ENCODE assay signal across 7 cellular contexts in the genomic region with DNA sequence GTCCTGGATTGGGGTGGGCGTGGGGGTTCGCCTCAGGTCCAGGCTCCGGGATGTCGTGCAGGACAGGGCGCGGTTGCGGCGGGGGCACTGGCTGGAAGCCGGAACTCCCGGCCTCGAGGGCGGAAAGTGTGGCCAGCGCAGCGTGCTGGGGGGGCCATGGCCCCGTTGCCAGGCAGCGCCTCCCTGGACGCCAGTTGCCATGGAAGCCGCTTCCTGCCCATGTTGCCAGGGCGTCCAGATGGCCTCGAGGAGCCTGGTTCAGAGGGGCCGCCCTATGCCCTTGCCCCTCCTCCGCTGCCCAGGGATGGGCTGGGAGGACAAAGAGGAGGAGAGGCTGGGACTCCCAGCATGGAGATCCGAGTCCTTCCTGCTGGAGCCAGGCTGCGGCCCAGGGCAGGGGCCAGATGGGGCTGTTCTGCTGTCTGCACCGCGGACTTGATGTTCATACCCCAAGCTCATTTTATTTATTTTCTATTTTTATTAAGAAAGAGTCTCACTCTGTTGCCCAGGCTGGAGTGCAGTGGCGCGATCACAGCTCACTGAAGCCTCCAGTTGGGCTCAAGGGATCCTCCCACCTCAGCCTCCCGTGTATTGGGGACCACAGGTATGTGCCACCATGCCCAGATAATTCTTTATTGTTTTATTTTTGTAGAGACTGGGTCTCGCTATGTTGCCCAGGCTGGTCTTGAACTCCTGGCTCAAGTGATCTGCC. TPM values are rescaled to one million over a fixed set of nuclear protein-coding genes. Genes with fewer than 3 reads are reported as not detected.
DNase-seq lines count a peak whose midpoint lies in the region; ATAC-seq and TF ChIP-seq lines count a peak whose summit lies in the region.

No MANE protein-coding gene starts in this region.

- WGBS in esophagus muscularis mucosa: 77% methylated on average over 6 of the region's 30 CpGs

- intact Hi-C loops in esophagus muscularis mucosa (cut with DNase I) (loop anchor here (5.0 kb wide), 1 partner anchor 112 kb away; a partner anchor contains a TSS), gastrocnemius medialis (cut with DNase I; ENCODE audit: low total_unique reads) (loop anchor here (5.0 kb wide), 1 partner anchor 112 kb away; a partner anchor contains a TSS)

- DNase-seq in HT1080 (ENCODE audit: low read depth): peak; percentile 89
- peak; percentile 92 for DNase-seq in NCI-H82 (lab: John Stamatoyannopoulos, UW)
- DNase-seq in esophagus muscularis mucosa (ENCODE audit: extremely low spot score): no peak
- DNase-seq in gastrocnemius medialis: no peak
- no peak for DNase-seq in WTC11 (ENCODE audit: low spot score)
- no peak for DNase-seq in progenitor cell of endocrine pancreas (ENCODE audit: low spot score, unreplicated experiment)

- TF ChIP-seq POLR2A in esophagus muscularis mucosa (IDR thresholded peaks at IDR 0.05; ENCODE audit: low read depth) (no peak), gastrocnemius medialis (IDR thresholded peaks at IDR 0.05) (no peak)

- H3K4me1 Mint-ChIP-seq in WTC11 (peaks cover 7% of the 10 kb centered on the region), progenitor cell of endocrine pancreas (ENCODE audit: low read depth) (peaks cover 7% of the 10 kb centered on the region)

- H3K4me3 ChIP-seq in esophagus muscularis mucosa (peak overlapping the region in 3 of 4 donors; percentile 24 to 40 (median 27)), gastrocnemius medialis (peak overlapping the region in 3 of 4 donors; percentile 9 to 39 (median 22))

- no peak overlapping the region for H3K27ac ChIP-seq in esophagus muscularis mucosa (replicated peaks in 1 of 4)
- no peak overlapping the region for H3K27ac ChIP-seq in gastrocnemius medialis

- no peak for TF ChIP-seq EP300 in esophagus muscularis mucosa (IDR thresholded peaks at IDR 0.05)

- peaks cover 0 to 53% (median 4%) of the 10 kb centered on the region in 4 donors for H3K27me3 ChIP-seq in esophagus muscularis mucosa
- no peaks in the 10 kb centered on the region for H3K27me3 ChIP-seq in gastrocnemius medialis

- no peak overlapping the region for H3K4me3 Mint-ChIP-seq in WTC11
- H3K4me3 Mint-ChIP-seq in progenitor cell of endocrine pancreas (ENCODE audit: low read depth): no peak overlapping the region

- H3K9me3 Mint-ChIP-seq in WTC11 (no peaks in the 10 kb centered on the region), progenitor cell of endocrine pancreas (ENCODE audit: low read depth) (no peaks in the 10 kb centered on the region)

- POLR2A ChIA-PET in WTC11 (lab: Charles Lee): no interaction called here

- H3K36me3 ChIP-seq in esophagus muscularis mucosa (no peaks in the 10 kb centered on the region), gastrocnemius medialis (no peaks in the 10 kb centered on the region)

- no peak overlapping the region for H3K27ac Mint-ChIP-seq in WTC11
- no peak overlapping the region for H3K27ac Mint-ChIP-seq in progenitor cell of endocrine pancreas

- H3K9me3 ChIP-seq in esophagus muscularis mucosa (no peaks in the 10 kb centered on the region), gastrocnemius medialis (no peaks in the 10 kb centered on the region)

- TF ChIP-seq CTCF in esophagus muscularis mucosa (IDR thresholded peaks at IDR 0.05) (no peak), gastrocnemius medialis (IDR thresholded peaks at IDR 0.05 in 4 of 5, conservative IDR thresholded peaks at IDR 0.05 in 1 of 5) (no peak), WTC11 (IDR thresholded peaks at IDR 0.05) (no peak), progenitor cell of endocrine pancreas (IDR thresholded peaks at IDR 0.05; ENCODE audit: unreplicated experiment) (no peak)

- ATAC-seq in gastrocnemius medialis (no peak), WTC11 (no peak), HG02885 (IDR thresholded peaks at IDR 0.05; ENCODE audit: poor library complexity, unreplicated experiment) (no peak)

- no peaks in the 10 kb centered on the region for H3K27me3 Mint-ChIP-seq in WTC11 (ENCODE audit: low read depth)
- H3K27me3 Mint-ChIP-seq in progenitor cell of endocrine pancreas: peaks cover 7% of the 10 kb centered on the region

- CTCF ChIA-PET in WTC11 (lab: Charles Lee): interaction anchor here (0.6 to 3.2 kb wide), 7 partner anchors 25 to 1734 kb away, joined by 3 to 69 read pairs (median 12); a partner anchor contains a TSS

- H3K4me1 ChIP-seq in esophagus muscularis mucosa: peaks cover 3 to 12% (median 8%) of the 10 kb centered on the region in 4 donors
- H3K4me1 ChIP-seq in gastrocnemius medialis: no peaks in the 10 kb centered on the region

- H3K36me3 Mint-ChIP-seq in WTC11: no peaks in the 10 kb centered on the region
- no peaks in the 10 kb centered on the region for H3K36me3 Mint-ChIP-seq in progenitor cell of endocrine pancreas (ENCODE audit: insufficient read depth)

- in situ Hi-C loops in gastrocnemius medialis (cut with MboI; ENCODE audit: low sequenced_read_pairs in 4 of 4): loop anchor here (10.0 kb wide), 1 partner anchor 139 kb away; no protein-coding TSS in a partner anchor

TF ChIP-seq in WTC11, 78 proteins besides CTCF, POLR2A, EP300 and RAD21 (continues in another document):
- TF ChIP-seq, protein P1, sequence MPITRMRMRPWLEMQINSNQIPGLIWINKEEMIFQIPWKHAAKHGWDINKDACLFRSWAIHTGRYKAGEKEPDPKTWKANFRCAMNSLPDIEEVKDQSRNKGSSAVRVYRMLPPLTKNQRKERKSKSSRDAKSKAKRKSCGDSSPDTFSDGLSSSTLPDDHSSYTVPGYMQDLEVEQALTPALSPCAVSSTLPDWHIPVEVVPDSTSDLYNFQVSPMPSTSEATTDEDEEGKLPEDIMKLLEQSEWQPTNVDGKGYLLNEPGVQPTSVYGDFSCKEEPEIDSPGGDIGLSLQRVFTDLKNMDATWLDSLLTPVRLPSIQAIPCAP (CRISPR knock-in tag; IDR thresholded peaks at IDR 0.05): no peak
- TF ChIP-seq TEAD1 (CRISPR knock-in tag; IDR thresholded peaks at IDR 0.05): no peak
- TF ChIP-seq TCF7 (CRISPR knock-in tag; IDR thresholded peaks at IDR 0.05; ENCODE audit: low read depth): no peak
- TF ChIP-seq, protein P2, sequence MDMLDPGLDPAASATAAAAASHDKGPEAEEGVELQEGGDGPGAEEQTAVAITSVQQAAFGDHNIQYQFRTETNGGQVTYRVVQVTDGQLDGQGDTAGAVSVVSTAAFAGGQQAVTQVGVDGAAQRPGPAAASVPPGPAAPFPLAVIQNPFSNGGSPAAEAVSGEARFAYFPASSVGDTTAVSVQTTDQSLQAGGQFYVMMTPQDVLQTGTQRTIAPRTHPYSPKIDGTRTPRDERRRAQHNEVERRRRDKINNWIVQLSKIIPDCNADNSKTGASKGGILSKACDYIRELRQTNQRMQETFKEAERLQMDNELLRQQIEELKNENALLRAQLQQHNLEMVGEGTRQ (CRISPR knock-in tag; IDR thresholded peaks at IDR 0.05): no peak

RNA-seq across cellular contexts. Expression of a gene that starts 4.6 kb away (rescaled TPM):
- total RNA-seq in HT1080 (2014; rRNA removed; shearing (Covaris generic)): 5.3 and 5.8 TPM in 2 replicates
- 2.9 and 4.5 TPM in 2 replicates for polyA plus RNA-seq in HT1080 (2015; cell fraction: cytosol; rRNA removed)
- polyA plus RNA-seq in HT1080 (2015; cell fraction: nucleus; rRNA removed): 46.2 and 50.9 TPM in 2 replicates
- total RNA-seq in esophagus muscularis mucosa (1 to 10 TPM in 1 of 4 donors, under 1 TPM in 3; 0.17 to 1.4 (median 0.64) TPM), gastrocnemius medialis (1 to 10 TPM in 1 of 4 donors, under 1 TPM in 1, not detected in 2; 0.82 to 3.5 TPM), WTC11 (2021) (not detected in 3 replicates), progenitor cell of endocrine pancreas (3.3 and 4.0 TPM in 2 replicates)

RNA-seq across cellular contexts. Expression of a gene that starts 23.9 kb away (rescaled TPM):
- total RNA-seq in HT1080 (2014; rRNA removed; shearing (Covaris generic)): 15.4 and 29.0 TPM in 2 replicates
- polyA plus RNA-seq in HT1080 (2015; cell fraction: cytosol; rRNA removed): 34.1 and 38.5 TPM in 2 replicates
- polyA plus RNA-seq in HT1080 (2015; cell fraction: nucleus; rRNA removed): 110 and 120 TPM in 2 replicates
- total RNA-seq in esophagus muscularis mucosa: 10 to 100 TPM; 11.8 to 33.2 (median 23.8) TPM
- total RNA-seq in gastrocnemius medialis: 10 to 100 TPM in 3 of 4 donors, 1 to 10 TPM in 1; 7.3 to 15.8 (median 12.8) TPM
- total RNA-seq in WTC11 (2021): 72.3 to 79.7 TPM (median 77.6 TPM) in 3 replicates
- total RNA-seq in progenitor cell of endocrine pancreas: 82.1 and 83.5 TPM in 2 replicates

RNA-seq across cellular contexts. Expression of a gene that starts 38.5 kb away (rescaled TPM):
- 93.4 and 94.3 TPM in 2 replicates for total RNA-seq in HT1080 (2014; rRNA removed; shearing (Covaris generic))
- 42.0 and 48.3 TPM in 2 replicates for polyA plus RNA-seq in HT1080 (2015; cell fraction: cytosol; rRNA removed)
- 244 and 247 TPM in 2 replicates for polyA plus RNA-seq in HT1080 (2015; cell fraction: nucleus; rRNA removed)
- total RNA-seq in esophagus muscularis mucosa (10 to 100 TPM; 34.0 to 36.7 (median 35.0) TPM), gastrocnemius medialis (10 to 100 TPM; 16.9 to 38.0 (median 28.2) TPM), WTC11 (2021) (52.0 to 68.6 TPM (median 53.7 TPM) in 3 replicates), progenitor cell of endocrine pancreas (78.5 and 86.5 TPM in 2 replicates)

RNA-seq across cellular contexts. Expression of a gene that starts 39.6 kb away (rescaled TPM):
- total RNA-seq in HT1080 (2014; rRNA removed; shearing (Covaris generic)): 801 and 856 TPM in 2 replicates
- 478 and 483 TPM in 2 replicates for polyA plus RNA-seq in HT1080 (2015; cell fraction: cytosol; rRNA removed)
- 192 and 213 TPM in 2 replicates for polyA plus RNA-seq in HT1080 (2015; cell fraction: nucleus; rRNA removed)
- total RNA-seq in esophagus muscularis mucosa (100 to 1,000 TPM; 116 to 180 (median 140) TPM), gastrocnemius medialis (100 to 1,000 TPM in 2 of 4 donors, 10 to 100 TPM in 2; 79.4 to 147 (median 120) TPM), WTC11 (2021) (379 to 443 TPM (median 400 TPM) in 3 replicates), progenitor cell of endocrine pancreas (217 and 219 TPM in 2 replicates)

Comparison
In these comparisons a context has a peak if more than half of its experiments do, and no peak if none do; other contexts are left out.
1. DNase-seq: peak in HT1080 (single experiment) and NCI-H82 (single experiment); none in esophagus muscularis mucosa (single experiment), gastrocnemius medialis (0 of 2), WTC11 (single experiment) and progenitor cell of endocrine pancreas (single experiment).